ENCODE assay signal across 8 cellular contexts in genomic region chr2:42928692-42929576, GRCh38.
DNase-seq lines count a peak whose midpoint lies in the region; FAIRE-seq and TF ChIP-seq lines count a peak whose summit lies in the region.

No MANE protein-coding gene starts in this region.

- intact Hi-C loops in sigmoid colon (cut with DNase I) = loop anchor here (5.0 kb wide), 1 partner anchor 102 kb away; no protein-coding TSS in a partner anchor

- peaks cover 0 to 88% (median 84%) of the 10 kb centered on the region in 4 donors for H3K4me1 ChIP-seq in sigmoid colon

- no peak for TF ChIP-seq POLR2A in sigmoid colon (IDR thresholded peaks at IDR 0.05)

- no peaks in the 10 kb centered on the region for H3K27me3 ChIP-seq in sigmoid colon

- no peak for TF ChIP-seq CTCF in RWPE1 (conservative IDR thresholded peaks at IDR 0.05; ENCODE audit: low read depth)
- TF ChIP-seq CTCF in foreskin fibroblast (IDR thresholded peaks at IDR 0.05; ENCODE audit: low read depth, low read length) = peak; percentile 34
- TF ChIP-seq CTCF in sigmoid colon (IDR thresholded peaks at IDR 0.05) = peak in 1 of 4 experiments; percentile 23

- 24 to 61% methylated on average over 13 of the region's 13 CpGs for WGBS in sigmoid colon, 2 donors

- FAIRE-seq in HTR-8/SVneo (lab: Jason Lieb, UNC) = no peak

- peak overlapping the region; percentile 46 for H3K27ac ChIP-seq in RWPE1
- H3K27ac ChIP-seq in sigmoid colon = peak overlapping the region; percentile 86 to 95 (median 91)

- no peaks in the 10 kb centered on the region for H3K36me3 ChIP-seq in sigmoid colon

- CTCF ChIA-PET in RWPE1 (lab: Yijun Ruan, JAX) = interaction anchor here (0.6 kb wide), 3 partner anchors 29 to 665 kb away, joined by 3 to 4 read pairs (median 3); no protein-coding TSS in a partner anchor

- POLR2A ChIA-PET in RWPE1 (lab: Yijun Ruan, JAX; ENCODE audit: low non-redundant PET) = no interaction called here

- no peak overlapping the region for H3K4me3 ChIP-seq in foreskin fibroblast (ENCODE audit: low read depth in 1 of 2, low read length in 2 of 2)
- no peak overlapping the region for H3K4me3 ChIP-seq in sigmoid colon

- TF ChIP-seq EP300 in sigmoid colon (IDR thresholded peaks at IDR 0.05) = no peak

- no peaks in the 10 kb centered on the region for H3K9me3 ChIP-seq in sigmoid colon

- DNase-seq in SIG-M5 treated with dmso at 0.1 percent for 504 hours (lab: John Stamatoyannopoulos, UW; ENCODE audit: unreplicated experiment) (peak; percentile 30), SIG-M5 (lab: John Stamatoyannopoulos, UW) (no peak), RWPE1 (ENCODE audit: low spot score) (no peak), foreskin fibroblast (peak in 1 of 2 donors; percentile 69), sigmoid colon (no peak), OCI-M2 (lab: John Stamatoyannopoulos, UW; ENCODE audit: unreplicated experiment) (no peak), HTR-8/SVneo (ENCODE audit: insufficient read length, low spot score) (no peak)
- no peak for DNase-seq in stimulated activated CD4-positive, alpha-beta T cell treated with anti-CD3 and anti-CD28 coated beads, Interleukin-2, amount 100 ng/mL, for 48 hours
